Comparison of ENCODE assay signal across 26 cellular contexts in the genomic region with DNA sequence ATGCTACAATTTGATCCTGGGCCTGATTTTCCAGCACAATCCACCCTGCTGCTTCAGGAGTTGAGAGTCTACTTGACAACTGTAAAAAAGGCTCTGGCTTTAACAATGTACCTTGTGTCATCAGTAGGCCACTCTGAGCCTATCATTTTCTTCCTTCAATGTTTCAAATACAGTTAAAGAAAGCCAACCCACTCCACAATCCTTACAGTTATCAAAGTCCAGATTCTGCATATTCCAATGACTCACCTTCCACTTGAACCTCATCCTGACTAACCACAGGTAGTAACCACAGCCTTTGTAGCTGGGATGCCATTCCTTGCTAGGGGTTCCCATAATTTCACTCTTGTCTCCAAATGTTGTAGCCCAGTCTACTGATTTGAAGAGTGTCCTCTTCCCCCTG. TPM values are rescaled to one million over a fixed set of nuclear protein-coding genes. Genes with fewer than 3 reads are reported as not detected.
A peak's percentile ranks its signal among the peaks of the same experiment; 100 is the strongest.
DNase-seq lines count a peak whose midpoint lies in the region; ATAC-seq, FAIRE-seq and TF ChIP-seq lines count a peak whose summit lies in the region.
"Had no signal": no experiment of that assay in that cellular context is flagged by ENCODE, and none has a peak within 500 bp of the region (broad histone marks: within the 10 kb centered on the region; RNA-seq: fewer than 3 reads in every experiment).

No MANE protein-coding gene starts in this region.

- DNase-seq in RCC 7860 (ENCODE audit: low spot score) = peak; percentile 27
- DNase-seq in bronchial epithelial cell (ENCODE audit: low read depth) = peak; percentile 15
- peak; percentile 56 for DNase-seq in kidney tubule cell (ENCODE audit: low spot score)
- DNase-seq in NCI-H526 treated with DMSO at 0.1 percent for 48 hours (lab: John Stamatoyannopoulos, UW) = no peak
- no peak for DNase-seq in NCI-H2171 (lab: John Stamatoyannopoulos, UW)
- DNase-seq: CD4-positive, alpha-beta T cell; COR-L47; DND-41; MG63; NCI-H1417 treated with DMSO at 0.1 percent for 48 hours; NCI-H187 treated with DMSO at 0.1 percent for 48 hours; NCI-H2107; NCI-H226; NCI-H510A treated with DMSO at 0.1 percent for 48 hours; NCI-H774; NK-92 treated with Interleukin-12 subunit alpha and Interleukin-12 subunit beta, amount 100 ng/mL, for 24 hours had no signal

- no peaks in the 10 kb centered on the region for H3K27me3 ChIP-seq in bronchial epithelial cell (ENCODE audit: control insufficient read depth, insufficient read depth, low read length)
- H3K27me3 ChIP-seq: BLaER1, MG63 had no signal

- no peak for ATAC-seq in GM21717 (IDR thresholded peaks at IDR 0.05; ENCODE audit: unreplicated experiment)
- ATAC-seq: K562, Panc1, SK-N-SH treated with all-trans-retinoic acid at 6 μM for 48 hours had no signal

- no peak for TF ChIP-seq CTCF in bronchial epithelial cell (IDR thresholded peaks at IDR 0.05; ENCODE audit: insufficient read depth, low read length, severe bottlenecking)

- H3K36me3 ChIP-seq in bronchial epithelial cell (ENCODE audit: control insufficient read depth, insufficient read depth, low read length) = no peaks in the 10 kb centered on the region
- H3K36me3 ChIP-seq: BLaER1, MG63 had no signal

- FAIRE-seq in RCC 7860 (lab: Jason Lieb, UNC) (no peak), bronchial epithelial cell (lab: Jason Lieb, UNC) (no peak)
- FAIRE-seq: GM12891, H54, K562 had no signal

- peak overlapping the region; percentile 68 for H3K27ac ChIP-seq in temporal lobe (ENCODE audit: low read depth, low read length)
- H3K27ac ChIP-seq: BLaER1 had no signal

- H3K4me3 ChIP-seq in bronchial epithelial cell (ENCODE audit: low read depth, low read length) = no peak overlapping the region
- H3K4me3 ChIP-seq: BLaER1, K562, MG63 had no signal

RNA-seq across cellular contexts. Expression of a gene that starts 35.5 kb away (rescaled TPM):
- under 0.01 TPM in 1 of 2 replicates, not detected in the other for total RNA-seq in bronchial epithelial cell
- total RNA-seq in temporal lobe = 84.8 TPM
- total RNA-seq: CD4-positive, alpha-beta T cell; G401; LHCN-M2 had no signal

Comparison
In these comparisons a context has a peak if more than half of its experiments do, and no peak if none do; other contexts are left out.
1. DNase-seq: peak in RCC 7860 (single experiment), bronchial epithelial cell (single experiment) and kidney tubule cell (single experiment); none in NCI-H526 treated with DMSO at 0.1 percent for 48 hours (single experiment) and NCI-H2171 (single experiment).
2. RNA of a gene that starts 35.5 kb away (total RNA-seq): 84.8 TPM in temporal lobe (single experiment); under 0.01 TPM in bronchial epithelial cell; every median in the first group is over 10 times any median in the second.